4 cellular contexts compared by ENCODE assay signal in the genomic region with DNA sequence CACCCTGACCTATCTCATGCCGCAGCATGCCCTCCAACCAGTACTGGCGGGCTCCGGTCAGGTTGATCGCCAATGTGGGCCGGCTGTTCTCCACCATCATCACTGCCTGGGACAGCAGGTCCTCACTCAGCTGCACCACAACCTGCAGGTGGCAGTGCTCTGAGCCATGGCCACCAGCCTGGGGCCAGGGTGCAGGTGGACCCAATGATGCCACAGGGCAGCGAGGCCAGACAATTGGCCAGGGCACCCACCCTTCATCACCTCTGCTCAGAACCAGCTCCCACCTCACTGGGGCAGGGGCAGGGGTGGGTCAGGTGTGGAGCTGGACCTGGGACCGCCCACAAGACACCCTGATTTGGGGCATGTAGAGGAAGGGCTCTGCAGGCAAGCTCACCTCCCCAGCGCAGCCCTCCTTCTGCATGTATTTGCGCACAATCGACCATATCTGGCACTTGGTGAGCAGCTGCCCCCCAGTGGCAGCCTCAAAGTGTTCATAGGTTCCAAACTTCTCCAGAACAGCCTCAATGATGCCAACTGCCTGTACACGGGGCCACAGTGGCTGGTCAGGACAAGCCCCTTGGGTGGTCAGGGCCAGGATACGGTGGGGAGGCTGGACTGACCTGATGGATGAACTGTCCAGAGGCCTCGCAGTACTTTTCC.
TF ChIP-seq lines count a peak whose summit lies in the region.

No MANE protein-coding gene starts in this region.

TF ChIP-seq in SK-N-SH, 30 proteins besides CTCF, POLR2A, EP300 and RAD21 (continues in another document):
- TF ChIP-seq, protein P1, sequence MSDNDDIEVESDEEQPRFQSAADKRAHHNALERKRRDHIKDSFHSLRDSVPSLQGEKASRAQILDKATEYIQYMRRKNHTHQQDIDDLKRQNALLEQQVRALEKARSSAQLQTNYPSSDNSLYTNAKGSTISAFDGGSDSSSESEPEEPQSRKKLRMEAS (IDR thresholded peaks at IDR 0.05; ENCODE audit: low read depth), result no peak
- no peak for TF ChIP-seq TEAD4 (IDR thresholded peaks at IDR 0.05; ENCODE audit: borderline replicate concordance, insufficient read depth)
- TF ChIP-seq, protein P2, sequence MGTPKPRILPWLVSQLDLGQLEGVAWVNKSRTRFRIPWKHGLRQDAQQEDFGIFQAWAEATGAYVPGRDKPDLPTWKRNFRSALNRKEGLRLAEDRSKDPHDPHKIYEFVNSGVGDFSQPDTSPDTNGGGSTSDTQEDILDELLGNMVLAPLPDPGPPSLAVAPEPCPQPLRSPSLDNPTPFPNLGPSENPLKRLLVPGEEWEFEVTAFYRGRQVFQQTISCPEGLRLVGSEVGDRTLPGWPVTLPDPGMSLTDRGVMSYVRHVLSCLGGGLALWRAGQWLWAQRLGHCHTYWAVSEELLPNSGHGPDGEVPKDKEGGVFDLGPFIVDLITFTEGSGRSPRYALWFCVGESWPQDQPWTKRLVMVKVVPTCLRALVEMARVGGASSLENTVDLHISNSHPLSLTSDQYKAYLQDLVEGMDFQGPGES (IDR thresholded peaks at IDR 0.05; ENCODE audit: low read depth, low read length), result no peak
- TF ChIP-seq ELF1 (IDR thresholded peaks at IDR 0.05), result no peak
- no peak for TF ChIP-seq NRF1 (IDR thresholded peaks at IDR 0.05; ENCODE audit: low read depth, low read length)
- no peak for TF ChIP-seq RFX5 (IDR thresholded peaks at IDR 0.05; ENCODE audit: low read length)
- TF ChIP-seq NFIC (IDR thresholded peaks at IDR 0.05; ENCODE audit: borderline replicate concordance), result no peak
- TF ChIP-seq EZH2phosphoT487 (IDR thresholded peaks at IDR 0.05; ENCODE audit: borderline replicate concordance, low read depth), result no peak
- no peak for TF ChIP-seq SMC3 (IDR thresholded peaks at IDR 0.05; ENCODE audit: low read depth, low read length)
- TF ChIP-seq FOSL2 (IDR thresholded peaks at IDR 0.05; ENCODE audit: borderline replicate concordance, low read depth), result no peak
- TF ChIP-seq FOXM1 (IDR thresholded peaks at IDR 0.05; ENCODE audit: low read depth), result no peak
- TF ChIP-seq TCF12 (IDR thresholded peaks at IDR 0.05), result no peak
- TF ChIP-seq, protein P3, sequence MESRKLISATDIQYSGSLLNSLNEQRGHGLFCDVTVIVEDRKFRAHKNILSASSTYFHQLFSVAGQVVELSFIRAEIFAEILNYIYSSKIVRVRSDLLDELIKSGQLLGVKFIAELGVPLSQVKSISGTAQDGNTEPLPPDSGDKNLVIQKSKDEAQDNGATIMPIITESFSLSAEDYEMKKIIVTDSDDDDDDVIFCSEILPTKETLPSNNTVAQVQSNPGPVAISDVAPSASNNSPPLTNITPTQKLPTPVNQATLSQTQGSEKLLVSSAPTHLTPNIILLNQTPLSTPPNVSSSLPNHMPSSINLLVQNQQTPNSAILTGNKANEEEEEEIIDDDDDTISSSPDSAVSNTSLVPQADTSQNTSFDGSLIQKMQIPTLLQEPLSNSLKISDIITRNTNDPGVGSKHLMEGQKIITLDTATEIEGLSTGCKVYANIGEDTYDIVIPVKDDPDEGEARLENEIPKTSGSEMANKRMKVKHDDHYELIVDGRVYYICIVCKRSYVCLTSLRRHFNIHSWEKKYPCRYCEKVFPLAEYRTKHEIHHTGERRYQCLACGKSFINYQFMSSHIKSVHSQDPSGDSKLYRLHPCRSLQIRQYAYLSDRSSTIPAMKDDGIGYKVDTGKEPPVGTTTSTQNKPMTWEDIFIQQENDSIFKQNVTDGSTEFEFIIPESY (IDR thresholded peaks at IDR 0.05; ENCODE audit: borderline replicate concordance, low read depth), result no peak
- TF ChIP-seq RXRA (IDR thresholded peaks at IDR 0.05; ENCODE audit: borderline replicate concordance, low read depth), result no peak
- TF ChIP-seq GABPA (IDR thresholded peaks at IDR 0.05; ENCODE audit: low read depth), result no peak

TF ChIP-seq in SK-N-SH treated with all-trans-retinoic acid at 6 μM for 48 hours, 23 proteins besides CTCF, POLR2A, EP300 and RAD21 (continues in another document):
- no peak for TF ChIP-seq PATZ1 (CRISPR knock-in tag; IDR thresholded peaks at IDR 0.05; ENCODE audit: borderline replicate concordance)
- no peak for TF ChIP-seq GLIS3 (CRISPR knock-in tag; IDR thresholded peaks at IDR 0.05)
- TF ChIP-seq ZNF8 (CRISPR knock-in tag; IDR thresholded peaks at IDR 0.05), result no peak
- TF ChIP-seq ISL1 (CRISPR knock-in tag; IDR thresholded peaks at IDR 0.05), result no peak
- TF ChIP-seq ARNTL (CRISPR knock-in tag; IDR thresholded peaks at IDR 0.05; ENCODE audit: borderline replicate concordance, low read depth), result no peak
- no peak for TF ChIP-seq TOX (CRISPR knock-in tag; IDR thresholded peaks at IDR 0.05; ENCODE audit: borderline replicate concordance)
- TF ChIP-seq ZNF565 (CRISPR knock-in tag; conservative IDR thresholded peaks at IDR 0.05; ENCODE audit: low read depth), result no peak
- TF ChIP-seq POU6F1 (CRISPR knock-in tag; IDR thresholded peaks at IDR 0.05; ENCODE audit: borderline replicate concordance, low read depth), result no peak
- no peak for TF ChIP-seq BACH2 (CRISPR knock-in tag; IDR thresholded peaks at IDR 0.05; ENCODE audit: borderline replicate concordance)
- no peak for TF ChIP-seq ESRRG (CRISPR knock-in tag; IDR thresholded peaks at IDR 0.05)
- TF ChIP-seq PPARA (CRISPR knock-in tag; IDR thresholded peaks at IDR 0.05; ENCODE audit: borderline replicate concordance), result no peak
- TF ChIP-seq ZNF70 (CRISPR knock-in tag; IDR thresholded peaks at IDR 0.05), result no peak
- no peak for TF ChIP-seq RARB (CRISPR knock-in tag; IDR thresholded peaks at IDR 0.05)
- TF ChIP-seq CSDC2 (CRISPR knock-in tag; IDR thresholded peaks at IDR 0.05), result no peak
- TF ChIP-seq ZFP30 (CRISPR knock-in tag; IDR thresholded peaks at IDR 0.05), result no peak

TF ChIP-seq in HEK293, 187 proteins besides CTCF, POLR2A, EP300 and RAD21:
- TF ChIP-seq ZNF341 (tag by site-specific recombination; IDR thresholded peaks at IDR 0.05; ENCODE audit: low read depth), result peak; percentile 33; the same call in 1 of the 2 replicates
- TF ChIP-seq HIC1 (tag by site-specific recombination; IDR thresholded peaks at IDR 0.05), result 0 out of 2 replicates have a peak, but pooled peaks have one; percentile 14
- no peak for TF ChIP-seq ZBTB8A (tag by site-specific recombination; IDR thresholded peaks at IDR 0.05)

TF ChIP-seq in neural cell, 6 proteins besides CTCF, POLR2A, EP300 and RAD21:
- TF ChIP-seq TAF1 (IDR thresholded peaks at IDR 0.05; ENCODE audit: low read depth) (no peak), POLR2AphosphoS5 (IDR thresholded peaks at IDR 0.05) (no peak), EZH2 (IDR thresholded peaks at IDR 0.05; ENCODE audit: borderline replicate concordance, insufficient read depth, low read length, poor library complexity, severe bottlenecking) (no peak), SMC3 (conservative IDR thresholded peaks at IDR 0.05; ENCODE audit: poor library complexity) (no peak), MXI1 (conservative IDR thresholded peaks at IDR 0.05; ENCODE audit: poor library complexity, severe bottlenecking) (no peak)
- TF ChIP-seq, protein P4, sequence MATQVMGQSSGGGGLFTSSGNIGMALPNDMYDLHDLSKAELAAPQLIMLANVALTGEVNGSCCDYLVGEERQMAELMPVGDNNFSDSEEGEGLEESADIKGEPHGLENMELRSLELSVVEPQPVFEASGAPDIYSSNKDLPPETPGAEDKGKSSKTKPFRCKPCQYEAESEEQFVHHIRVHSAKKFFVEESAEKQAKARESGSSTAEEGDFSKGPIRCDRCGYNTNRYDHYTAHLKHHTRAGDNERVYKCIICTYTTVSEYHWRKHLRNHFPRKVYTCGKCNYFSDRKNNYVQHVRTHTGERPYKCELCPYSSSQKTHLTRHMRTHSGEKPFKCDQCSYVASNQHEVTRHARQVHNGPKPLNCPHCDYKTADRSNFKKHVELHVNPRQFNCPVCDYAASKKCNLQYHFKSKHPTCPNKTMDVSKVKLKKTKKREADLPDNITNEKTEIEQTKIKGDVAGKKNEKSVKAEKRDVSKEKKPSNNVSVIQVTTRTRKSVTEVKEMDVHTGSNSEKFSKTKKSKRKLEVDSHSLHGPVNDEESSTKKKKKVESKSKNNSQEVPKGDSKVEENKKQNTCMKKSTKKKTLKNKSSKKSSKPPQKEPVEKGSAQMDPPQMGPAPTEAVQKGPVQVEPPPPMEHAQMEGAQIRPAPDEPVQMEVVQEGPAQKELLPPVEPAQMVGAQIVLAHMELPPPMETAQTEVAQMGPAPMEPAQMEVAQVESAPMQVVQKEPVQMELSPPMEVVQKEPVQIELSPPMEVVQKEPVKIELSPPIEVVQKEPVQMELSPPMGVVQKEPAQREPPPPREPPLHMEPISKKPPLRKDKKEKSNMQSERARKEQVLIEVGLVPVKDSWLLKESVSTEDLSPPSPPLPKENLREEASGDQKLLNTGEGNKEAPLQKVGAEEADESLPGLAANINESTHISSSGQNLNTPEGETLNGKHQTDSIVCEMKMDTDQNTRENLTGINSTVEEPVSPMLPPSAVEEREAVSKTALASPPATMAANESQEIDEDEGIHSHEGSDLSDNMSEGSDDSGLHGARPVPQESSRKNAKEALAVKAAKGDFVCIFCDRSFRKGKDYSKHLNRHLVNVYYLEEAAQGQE (IDR thresholded peaks at IDR 0.05; ENCODE audit: borderline replicate concordance), result no peak
